2 cellular contexts compared by ENCODE assay signal in genomic region chr2:231946241-231946814, GRCh38.
TF ChIP-seq lines count a peak whose summit lies in the region.

No MANE protein-coding gene starts in this region.

TF ChIP-seq in A549, 52 proteins besides CTCF, POLR2A, EP300 and RAD21 (continued from another document):
- TF ChIP-seq, protein P1, sequence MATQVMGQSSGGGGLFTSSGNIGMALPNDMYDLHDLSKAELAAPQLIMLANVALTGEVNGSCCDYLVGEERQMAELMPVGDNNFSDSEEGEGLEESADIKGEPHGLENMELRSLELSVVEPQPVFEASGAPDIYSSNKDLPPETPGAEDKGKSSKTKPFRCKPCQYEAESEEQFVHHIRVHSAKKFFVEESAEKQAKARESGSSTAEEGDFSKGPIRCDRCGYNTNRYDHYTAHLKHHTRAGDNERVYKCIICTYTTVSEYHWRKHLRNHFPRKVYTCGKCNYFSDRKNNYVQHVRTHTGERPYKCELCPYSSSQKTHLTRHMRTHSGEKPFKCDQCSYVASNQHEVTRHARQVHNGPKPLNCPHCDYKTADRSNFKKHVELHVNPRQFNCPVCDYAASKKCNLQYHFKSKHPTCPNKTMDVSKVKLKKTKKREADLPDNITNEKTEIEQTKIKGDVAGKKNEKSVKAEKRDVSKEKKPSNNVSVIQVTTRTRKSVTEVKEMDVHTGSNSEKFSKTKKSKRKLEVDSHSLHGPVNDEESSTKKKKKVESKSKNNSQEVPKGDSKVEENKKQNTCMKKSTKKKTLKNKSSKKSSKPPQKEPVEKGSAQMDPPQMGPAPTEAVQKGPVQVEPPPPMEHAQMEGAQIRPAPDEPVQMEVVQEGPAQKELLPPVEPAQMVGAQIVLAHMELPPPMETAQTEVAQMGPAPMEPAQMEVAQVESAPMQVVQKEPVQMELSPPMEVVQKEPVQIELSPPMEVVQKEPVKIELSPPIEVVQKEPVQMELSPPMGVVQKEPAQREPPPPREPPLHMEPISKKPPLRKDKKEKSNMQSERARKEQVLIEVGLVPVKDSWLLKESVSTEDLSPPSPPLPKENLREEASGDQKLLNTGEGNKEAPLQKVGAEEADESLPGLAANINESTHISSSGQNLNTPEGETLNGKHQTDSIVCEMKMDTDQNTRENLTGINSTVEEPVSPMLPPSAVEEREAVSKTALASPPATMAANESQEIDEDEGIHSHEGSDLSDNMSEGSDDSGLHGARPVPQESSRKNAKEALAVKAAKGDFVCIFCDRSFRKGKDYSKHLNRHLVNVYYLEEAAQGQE (IDR thresholded peaks at IDR 0.05), result no peak
- TF ChIP-seq NPAS2 (CRISPR knock-in tag; IDR thresholded peaks at IDR 0.05; ENCODE audit: borderline replicate concordance) (no peak), JUN (IDR thresholded peaks at IDR 0.05) (no peak), CHD4 (IDR thresholded peaks at IDR 0.05; ENCODE audit: borderline replicate concordance) (no peak)
- TF ChIP-seq, protein P2, sequence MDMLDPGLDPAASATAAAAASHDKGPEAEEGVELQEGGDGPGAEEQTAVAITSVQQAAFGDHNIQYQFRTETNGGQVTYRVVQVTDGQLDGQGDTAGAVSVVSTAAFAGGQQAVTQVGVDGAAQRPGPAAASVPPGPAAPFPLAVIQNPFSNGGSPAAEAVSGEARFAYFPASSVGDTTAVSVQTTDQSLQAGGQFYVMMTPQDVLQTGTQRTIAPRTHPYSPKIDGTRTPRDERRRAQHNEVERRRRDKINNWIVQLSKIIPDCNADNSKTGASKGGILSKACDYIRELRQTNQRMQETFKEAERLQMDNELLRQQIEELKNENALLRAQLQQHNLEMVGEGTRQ (IDR thresholded peaks at IDR 0.05), result no peak

TF ChIP-seq in GM23338, 12 proteins besides CTCF, POLR2A, EP300 and RAD21 (continued from another document):
- TF ChIP-seq, protein P1 (IDR thresholded peaks at IDR 0.05; ENCODE audit: unreplicated experiment), result no peak
- no peak for TF ChIP-seq EZH2phosphoT487 (IDR thresholded peaks at IDR 0.05; ENCODE audit: unreplicated experiment)
- no peak for TF ChIP-seq ZNF331 (CRISPR knock-in tag; IDR thresholded peaks at IDR 0.05; ENCODE audit: low read depth)
- TF ChIP-seq STAT1 (IDR thresholded peaks at IDR 0.05; ENCODE audit: unreplicated experiment), result no peak
- TF ChIP-seq EZH2 (IDR thresholded peaks at IDR 0.05; ENCODE audit: low read depth, unreplicated experiment), result no peak
- TF ChIP-seq, protein P3, sequence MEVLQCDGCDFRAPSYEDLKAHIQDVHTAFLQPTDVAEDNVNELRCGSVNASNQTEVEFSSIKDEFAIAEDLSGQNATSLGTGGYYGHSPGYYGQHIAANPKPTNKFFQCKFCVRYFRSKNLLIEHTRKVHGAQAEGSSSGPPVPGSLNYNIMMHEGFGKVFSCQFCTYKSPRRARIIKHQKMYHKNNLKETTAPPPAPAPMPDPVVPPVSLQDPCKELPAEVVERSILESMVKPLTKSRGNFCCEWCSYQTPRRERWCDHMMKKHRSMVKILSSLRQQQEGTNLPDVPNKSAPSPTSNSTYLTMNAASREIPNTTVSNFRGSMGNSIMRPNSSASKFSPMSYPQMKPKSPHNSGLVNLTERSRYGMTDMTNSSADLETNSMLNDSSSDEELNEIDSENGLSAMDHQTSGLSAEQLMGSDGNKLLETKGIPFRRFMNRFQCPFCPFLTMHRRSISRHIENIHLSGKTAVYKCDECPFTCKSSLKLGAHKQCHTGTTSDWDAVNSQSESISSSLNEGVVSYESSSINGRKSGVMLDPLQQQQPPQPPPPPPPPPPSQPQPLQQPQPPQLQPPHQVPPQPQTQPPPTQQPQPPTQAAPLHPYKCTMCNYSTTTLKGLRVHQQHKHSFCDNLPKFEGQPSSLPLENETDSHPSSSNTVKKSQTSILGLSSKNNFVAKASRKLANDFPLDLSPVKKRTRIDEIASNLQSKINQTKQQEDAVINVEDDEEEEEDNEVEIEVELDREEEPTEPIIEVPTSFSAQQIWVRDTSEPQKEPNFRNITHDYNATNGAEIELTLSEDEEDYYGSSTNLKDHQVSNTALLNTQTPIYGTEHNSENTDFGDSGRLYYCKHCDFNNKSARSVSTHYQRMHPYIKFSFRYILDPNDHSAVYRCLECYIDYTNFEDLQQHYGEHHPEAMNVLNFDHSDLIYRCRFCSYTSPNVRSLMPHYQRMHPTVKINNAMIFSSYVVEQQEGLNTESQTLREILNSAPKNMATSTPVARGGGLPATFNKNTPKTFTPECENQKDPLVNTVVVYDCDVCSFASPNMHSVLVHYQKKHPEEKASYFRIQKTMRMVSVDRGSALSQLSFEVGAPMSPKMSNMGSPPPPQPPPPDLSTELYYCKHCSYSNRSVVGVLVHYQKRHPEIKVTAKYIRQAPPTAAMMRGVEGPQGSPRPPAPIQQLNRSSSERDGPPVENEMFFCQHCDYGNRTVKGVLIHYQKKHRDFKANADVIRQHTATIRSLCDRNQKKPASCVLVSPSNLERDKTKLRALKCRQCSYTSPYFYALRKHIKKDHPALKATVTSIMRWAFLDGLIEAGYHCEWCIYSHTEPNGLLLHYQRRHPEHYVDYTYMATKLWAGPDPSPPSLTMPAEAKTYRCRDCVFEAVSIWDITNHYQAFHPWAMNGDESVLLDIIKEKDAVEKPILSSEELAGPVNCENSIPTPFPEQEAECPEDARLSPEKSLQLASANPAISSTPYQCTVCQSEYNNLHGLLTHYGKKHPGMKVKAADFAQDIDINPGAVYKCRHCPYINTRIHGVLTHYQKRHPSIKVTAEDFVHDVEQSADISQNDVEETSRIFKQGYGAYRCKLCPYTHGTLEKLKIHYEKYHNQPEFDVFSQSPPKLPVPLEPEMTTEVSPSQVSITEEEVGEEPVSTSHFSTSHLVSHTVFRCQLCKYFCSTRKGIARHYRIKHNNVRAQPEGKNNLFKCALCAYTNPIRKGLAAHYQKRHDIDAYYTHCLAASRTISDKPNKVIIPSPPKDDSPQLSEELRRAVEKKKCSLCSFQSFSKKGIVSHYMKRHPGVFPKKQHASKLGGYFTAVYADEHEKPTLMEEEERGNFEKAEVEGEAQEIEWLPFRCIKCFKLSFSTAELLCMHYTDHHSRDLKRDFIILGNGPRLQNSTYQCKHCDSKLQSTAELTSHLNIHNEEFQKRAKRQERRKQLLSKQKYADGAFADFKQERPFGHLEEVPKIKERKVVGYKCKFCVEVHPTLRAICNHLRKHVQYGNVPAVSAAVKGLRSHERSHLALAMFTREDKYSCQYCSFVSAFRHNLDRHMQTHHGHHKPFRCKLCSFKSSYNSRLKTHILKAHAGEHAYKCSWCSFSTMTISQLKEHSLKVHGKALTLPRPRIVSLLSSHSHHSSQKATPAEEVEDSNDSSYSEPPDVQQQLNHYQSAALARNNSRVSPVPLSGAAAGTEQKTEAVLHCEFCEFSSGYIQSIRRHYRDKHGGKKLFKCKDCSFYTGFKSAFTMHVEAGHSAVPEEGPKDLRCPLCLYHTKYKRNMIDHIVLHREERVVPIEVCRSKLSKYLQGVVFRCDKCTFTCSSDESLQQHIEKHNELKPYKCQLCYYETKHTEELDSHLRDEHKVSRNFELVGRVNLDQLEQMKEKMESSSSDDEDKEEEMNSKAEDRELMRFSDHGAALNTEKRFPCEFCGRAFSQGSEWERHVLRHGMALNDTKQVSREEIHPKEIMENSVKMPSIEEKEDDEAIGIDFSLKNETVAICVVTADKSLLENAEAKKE (CRISPR knock-in tag; IDR thresholded peaks at IDR 0.05), result no peak
- TF ChIP-seq, protein P4, sequence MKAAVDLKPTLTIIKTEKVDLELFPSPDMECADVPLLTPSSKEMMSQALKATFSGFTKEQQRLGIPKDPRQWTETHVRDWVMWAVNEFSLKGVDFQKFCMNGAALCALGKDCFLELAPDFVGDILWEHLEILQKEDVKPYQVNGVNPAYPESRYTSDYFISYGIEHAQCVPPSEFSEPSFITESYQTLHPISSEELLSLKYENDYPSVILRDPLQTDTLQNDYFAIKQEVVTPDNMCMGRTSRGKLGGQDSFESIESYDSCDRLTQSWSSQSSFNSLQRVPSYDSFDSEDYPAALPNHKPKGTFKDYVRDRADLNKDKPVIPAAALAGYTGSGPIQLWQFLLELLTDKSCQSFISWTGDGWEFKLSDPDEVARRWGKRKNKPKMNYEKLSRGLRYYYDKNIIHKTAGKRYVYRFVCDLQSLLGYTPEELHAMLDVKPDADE (IDR thresholded peaks at IDR 0.05), result no peak
- TF ChIP-seq CREB1 (CRISPR knock-in tag; IDR thresholded peaks at IDR 0.05; ENCODE audit: low read depth), result no peak
- no peak for TF ChIP-seq JUNB (IDR thresholded peaks at IDR 0.05; ENCODE audit: unreplicated experiment)
- no peak for TF ChIP-seq NANOG (IDR thresholded peaks at IDR 0.05; ENCODE audit: borderline replicate concordance)
- TF ChIP-seq POLR2AphosphoS5 (IDR thresholded peaks at IDR 0.05; ENCODE audit: low read depth), result no peak
